In genomic region chr3:105444725-105445124, GRCh38 we compare ENCODE assay signal across 30 cellular contexts.
A peak's percentile ranks its signal among the peaks of the same experiment; 100 is the strongest.
DNase-seq lines count a peak whose midpoint lies in the region; ATAC-seq, FAIRE-seq and TF ChIP-seq lines count a peak whose summit lies in the region.
"Had no signal": no experiment of that assay in that cellular context is flagged by ENCODE, and none has a peak within 500 bp of the region (broad histone marks: within the 10 kb centered on the region; RNA-seq: fewer than 3 reads in every experiment).

No MANE protein-coding gene starts in this region.

- H3K4me3 ChIP-seq in astrocyte (ENCODE audit: insufficient read depth, low read depth, low read length), result no peak overlapping the region
- H3K4me3 ChIP-seq: heart right ventricle, lung, PC-9, psoas muscle, transverse colon had no signal

- ATAC-seq in foreskin keratinocyte, result peak; percentile 20
- ATAC-seq in stimulated activated naive CD8-positive, alpha-beta T cell treated with anti-CD3 and anti-CD28 coated beads, Interleukin-15, Interleukin-2, amounts not matched to agents 100 U/mL and 50 U/mL, for 24 hours, result no peak
- ATAC-seq: activated CD4-positive, alpha-beta T cell treated with anti-CD3 and anti-CD28 coated beads for 36 hours; activated CD8-positive, alpha-beta T cell treated with anti-CD3 and anti-CD28 coated beads for 36 hours; heart right ventricle; naive thymus-derived CD8-positive, alpha-beta T cell; psoas muscle; sciatic nerve had no signal

- H3K9me3 ChIP-seq in astrocyte (ENCODE audit: insufficient read depth, low read depth, low read length), result no peaks in the 10 kb centered on the region
- H3K9me3 ChIP-seq: heart right ventricle, psoas muscle, transverse colon had no signal

- peaks cover 2% of the 10 kb centered on the region for H3K36me3 Mint-ChIP-seq in astrocyte (ENCODE audit: low read depth, unreplicated experiment)
- peaks cover 3% of the 10 kb centered on the region for H3K36me3 Mint-ChIP-seq in activated naive CD8-positive, alpha-beta T cell treated with anti-CD3 and anti-CD28 coated beads for 36 hours
- H3K36me3 Mint-ChIP-seq: CD4-positive, CD25-positive, alpha-beta regulatory T cell had no signal

- peaks cover 16% of the 10 kb centered on the region for H4K20me1 ChIP-seq in astrocyte (ENCODE audit: insufficient read depth, low read length)

- H3K27me3 ChIP-seq in astrocyte (ENCODE audit: insufficient read depth, low read length) (no peaks in the 10 kb centered on the region), foreskin keratinocyte (no peaks in the 10 kb centered on the region)
- H3K27me3 ChIP-seq: heart right ventricle, transverse colon had no signal

- no peak overlapping the region for H3K27ac Mint-ChIP-seq in astrocyte (ENCODE audit: unreplicated experiment)
- H3K27ac Mint-ChIP-seq in activated naive CD8-positive, alpha-beta T cell treated with anti-CD3 and anti-CD28 coated beads for 36 hours, result no peak overlapping the region
- H3K27ac Mint-ChIP-seq: activated CD4-positive, alpha-beta T cell treated with anti-CD3 and anti-CD28 coated beads for 36 hours; activated CD8-positive, alpha-beta T cell treated with anti-CD3 and anti-CD28 coated beads for 36 hours; activated naive CD4-positive, alpha-beta T cell treated with anti-CD3 and anti-CD28 coated beads for 36 hours; activated T-helper 1 cell treated with anti-CD3 and anti-CD28 coated beads, Interleukin-12 subunit alpha, Interleukin-12 subunit beta, Interleukin-2, Interleukin-4 antibody, amounts not matched to agents 30 ng/mL and 10 ng/mL and 1 ng/mL, durations not matched to agents 14 hours and 24 hours and 36 hours; CD4-positive, CD25-positive, alpha-beta regulatory T cell; naive thymus-derived CD8-positive, alpha-beta T cell had no signal

- H3K27ac ChIP-seq in astrocyte (ENCODE audit: low read depth, low read length), result no peak overlapping the region
- no peak overlapping the region for H3K27ac ChIP-seq in foreskin keratinocyte
- H3K27ac ChIP-seq: heart right ventricle, PC-9, psoas muscle, transverse colon, VCaP had no signal

- no peak overlapping the region for H3K9ac ChIP-seq in astrocyte (ENCODE audit: low read length)

- no peak overlapping the region for H2AFZ ChIP-seq in astrocyte (ENCODE audit: low read depth, low read length)
- H2AFZ ChIP-seq: PC-9 had no signal

- H3K36me3 ChIP-seq in astrocyte (ENCODE audit: insufficient read depth, low read length), result no peaks in the 10 kb centered on the region
- H3K36me3 ChIP-seq: heart right ventricle, transverse colon had no signal

- FAIRE-seq in astrocyte (lab: Jason Lieb, UNC), result no peak
- FAIRE-seq: colon, GM18507, GM19239 had no signal

- peak; percentile 11 for DNase-seq in HT1080 (ENCODE audit: low read depth)
- peak; percentile 42 for DNase-seq in astrocyte (ENCODE audit: low read depth)
- DNase-seq in foreskin keratinocyte, result peak; percentile 8 to 28
- no peak for DNase-seq in activated naive CD8-positive, alpha-beta T cell treated with anti-CD3 and anti-CD28 coated beads for 36 hours
- DNase-seq in Ammon's horn (ENCODE audit: low spot score), result no peak
- DNase-seq in NCI-H146 treated with DMSO at 0.1 percent for 48 hours (lab: John Stamatoyannopoulos, UW; ENCODE audit: unreplicated experiment), result no peak
- no peak for DNase-seq in stimulated activated naive CD8-positive, alpha-beta T cell treated with anti-CD3 and anti-CD28 coated beads, Interleukin-15, Interleukin-2, amounts not matched to agents 100 U/mL and 50 U/mL, for 24 hours
- DNase-seq: activated CD4-positive, alpha-beta T cell treated with anti-CD3 and anti-CD28 coated beads for 36 hours; activated CD8-positive, alpha-beta memory T cell treated with anti-CD3 and anti-CD28 coated beads, Interleukin-2, amount 50 U/mL, for 48 hours; activated CD8-positive, alpha-beta T cell treated with anti-CD3 and anti-CD28 coated beads for 36 hours; activated naive CD4-positive, alpha-beta T cell treated with anti-CD3 and anti-CD28 coated beads for 36 hours; CD4-positive, CD25-positive, alpha-beta regulatory T cell; effector CD4-positive, alpha-beta T cell; heart right ventricle; naive thymus-derived CD8-positive, alpha-beta T cell; NCI-H2081; NCI-H2227 treated with DMSO at 0.1 percent for 48 hours; NCI-H526 treated with DMSO at 0.1 percent for 48 hours; PC-9; psoas muscle; SHP77; stimulated activated CD4-positive, alpha-beta T cell treated with anti-CD3 and anti-CD28 coated beads, Interleukin-4, amount 100 ng/mL, for 24 hours; transverse colon had no signal

- H3K4me1 ChIP-seq in astrocyte (ENCODE audit: insufficient read depth, low read length) (peaks cover 8% of the 10 kb centered on the region), foreskin keratinocyte (peaks cover 4% of the 10 kb centered on the region)
- H3K4me1 ChIP-seq: heart right ventricle, psoas muscle, transverse colon had no signal

- H3K4me2 ChIP-seq in astrocyte (ENCODE audit: low read length), result no peak overlapping the region
- H3K4me2 ChIP-seq: PC-9 had no signal

- H3K79me2 ChIP-seq in astrocyte (ENCODE audit: insufficient read depth, low read length), result peaks cover 76% of the 10 kb centered on the region

- no peaks in the 10 kb centered on the region for H3K9me3 Mint-ChIP-seq in astrocyte (ENCODE audit: unreplicated experiment)
- H3K9me3 Mint-ChIP-seq in activated naive CD8-positive, alpha-beta T cell treated with anti-CD3 and anti-CD28 coated beads for 36 hours, result peaks cover 1% of the 10 kb centered on the region
- H3K9me3 Mint-ChIP-seq: activated CD8-positive, alpha-beta T cell treated with anti-CD3 and anti-CD28 coated beads for 36 hours; activated naive CD4-positive, alpha-beta T cell treated with anti-CD3 and anti-CD28 coated beads for 36 hours; activated T-helper 1 cell treated with anti-CD3 and anti-CD28 coated beads, Interleukin-12 subunit alpha, Interleukin-12 subunit beta, Interleukin-2, Interleukin-4 antibody, amounts not matched to agents 30 ng/mL and 10 ng/mL and 1 ng/mL, durations not matched to agents 14 hours and 24 hours and 36 hours; naive thymus-derived CD8-positive, alpha-beta T cell had no signal

- no peak overlapping the region for H3K4me3 Mint-ChIP-seq in astrocyte (ENCODE audit: unreplicated experiment)
- H3K4me3 Mint-ChIP-seq in activated naive CD8-positive, alpha-beta T cell treated with anti-CD3 and anti-CD28 coated beads for 36 hours, result no peak overlapping the region
- H3K4me3 Mint-ChIP-seq: activated CD4-positive, alpha-beta T cell treated with anti-CD3 and anti-CD28 coated beads for 36 hours; activated CD8-positive, alpha-beta T cell treated with anti-CD3 and anti-CD28 coated beads for 36 hours; activated naive CD4-positive, alpha-beta T cell treated with anti-CD3 and anti-CD28 coated beads for 36 hours; activated T-helper 1 cell treated with anti-CD3 and anti-CD28 coated beads, Interleukin-12 subunit alpha, Interleukin-12 subunit beta, Interleukin-2, Interleukin-4 antibody, amounts not matched to agents 30 ng/mL and 10 ng/mL and 1 ng/mL, durations not matched to agents 14 hours and 24 hours and 36 hours; CD4-positive, CD25-positive, alpha-beta regulatory T cell; naive thymus-derived CD8-positive, alpha-beta T cell had no signal

- H3K4me1 Mint-ChIP-seq in astrocyte (ENCODE audit: low read depth, unreplicated experiment), result peaks cover 15% of the 10 kb centered on the region
- H3K4me1 Mint-ChIP-seq in activated naive CD8-positive, alpha-beta T cell treated with anti-CD3 and anti-CD28 coated beads for 36 hours, result no peaks in the 10 kb centered on the region
- H3K4me1 Mint-ChIP-seq: activated CD4-positive, alpha-beta T cell treated with anti-CD3 and anti-CD28 coated beads for 36 hours; CD4-positive, CD25-positive, alpha-beta regulatory T cell; naive thymus-derived CD8-positive, alpha-beta T cell had no signal

- no peaks in the 10 kb centered on the region for H3K27me3 Mint-ChIP-seq in astrocyte (ENCODE audit: low read depth, unreplicated experiment)
- H3K27me3 Mint-ChIP-seq in activated naive CD8-positive, alpha-beta T cell treated with anti-CD3 and anti-CD28 coated beads for 36 hours, result no peaks in the 10 kb centered on the region
- H3K27me3 Mint-ChIP-seq: activated CD4-positive, alpha-beta T cell treated with anti-CD3 and anti-CD28 coated beads for 36 hours; activated CD8-positive, alpha-beta T cell treated with anti-CD3 and anti-CD28 coated beads for 36 hours; CD4-positive, CD25-positive, alpha-beta regulatory T cell had no signal

- no peak for TF ChIP-seq CTCF in astrocyte (IDR thresholded peaks at IDR 0.05; ENCODE audit: insufficient read depth, low read depth, low read length)
- no peak for TF ChIP-seq CTCF in foreskin keratinocyte (conservative IDR thresholded peaks at IDR 0.05)

Comparison
In these comparisons a context has a peak if more than half of its experiments do, and no peak if none do; other contexts are left out.
1. DNase-seq: peak in HT1080 (single experiment), astrocyte (single experiment) and foreskin keratinocyte (2 of 2); none in activated naive CD8-positive, alpha-beta T cell treated with anti-CD3 and anti-CD28 coated beads for 36 hours (single experiment), Ammon's horn (single experiment), NCI-H146 treated with DMSO at 0.1 percent for 48 hours (single experiment) and stimulated activated naive CD8-positive, alpha-beta T cell treated with anti-CD3 and anti-CD28 coated beads, Interleukin-15, Interleukin-2, amounts not matched to agents 100 U/mL and 50 U/mL, for 24 hours (single experiment).